In the genomic region with DNA sequence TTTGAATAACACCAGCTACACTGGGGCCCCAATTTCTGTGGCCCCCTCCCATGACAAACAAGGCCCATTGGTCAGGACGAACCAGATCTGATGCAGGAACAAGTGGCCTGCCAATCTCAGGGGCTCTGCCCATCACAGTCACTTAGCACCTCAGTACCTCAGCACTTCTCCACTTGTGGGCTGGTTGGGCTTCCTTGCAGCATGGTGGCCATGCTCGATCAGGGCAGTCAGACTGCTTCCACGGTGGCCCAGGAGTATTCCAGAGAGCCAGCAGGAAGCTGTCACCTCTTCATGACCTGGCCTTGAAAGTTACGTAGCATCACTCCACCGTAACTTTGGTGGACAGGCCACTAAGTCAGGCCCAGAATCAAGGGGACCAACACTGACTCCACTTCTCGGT, we compare ENCODE assay signal across 19 cellular contexts.
"Had no signal": no experiment of that assay in that cellular context is flagged by ENCODE, and none has a peak within 500 bp of the region (broad histone marks: within the 10 kb centered on the region; RNA-seq: fewer than 3 reads in every experiment).

No MANE protein-coding gene starts in this region.

- H3K9me3 ChIP-seq: body of pancreas, sigmoid colon had no signal

- H3K27me3 ChIP-seq: body of pancreas, sigmoid colon, tibial artery had no signal

- H3K36me3 ChIP-seq: sigmoid colon, tibial artery had no signal

- H3K4me3 Mint-ChIP-seq: activated naive CD8-positive, alpha-beta T cell; mesothelial cell of epicardium; nephron progenitor cell; stimulated activated naive B cell treated with anti-CD40 and anti-IgM and Interleukin-4, amounts not matched to agents 10 μg/mL and 1 μg/mL and 100 μg/mL, for 72 hours had no signal

- ATAC-seq: body of pancreas; left lobe of liver; stimulated activated naive B cell treated with anti-CD40 and anti-IgM and Interleukin-4, amounts not matched to agents 10 μg/mL and 1 μg/mL and 100 μg/mL, for 72 hours had no signal

- H3K27ac ChIP-seq: body of pancreas, sigmoid colon, SK-N-MC, tibial artery had no signal

- H3K4me1 Mint-ChIP-seq: mesothelial cell of epicardium, nephron progenitor cell had no signal

- DNase-seq: activated CD4-positive, CD25-positive, alpha-beta regulatory T cell; amygdala; body of pancreas; foreskin melanocyte; glutamatergic neuron; hypothalamus; kidney; nephron progenitor cell; nucleus accumbens; posterior cingulate gyrus; sigmoid colon; stimulated activated CD4-positive, alpha-beta T cell treated with anti-CD3 and anti-CD28 coated beads, Interleukin-4, amount 100 ng/mL, for 24 hours; stimulated activated naive B cell treated with anti-CD40 and anti-IgM and Interleukin-4, amounts not matched to agents 10 μg/mL and 1 μg/mL and 100 μg/mL, for 72 hours; T1000; tibial artery had no signal

- H3K36me3 Mint-ChIP-seq: mesothelial cell of epicardium had no signal

- H3K27me3 Mint-ChIP-seq: activated naive CD8-positive, alpha-beta T cell; stimulated activated naive B cell treated with anti-CD40 and anti-IgM and Interleukin-4, amounts not matched to agents 10 μg/mL and 1 μg/mL and 100 μg/mL, for 72 hours had no signal

- H3K27ac Mint-ChIP-seq: mesothelial cell of epicardium, nephron progenitor cell had no signal

- H3K4me3 ChIP-seq: body of pancreas, sigmoid colon, SK-N-MC, tibial artery had no signal
